Comparison of ENCODE assay signal across 7 cellular contexts in the genomic region with DNA sequence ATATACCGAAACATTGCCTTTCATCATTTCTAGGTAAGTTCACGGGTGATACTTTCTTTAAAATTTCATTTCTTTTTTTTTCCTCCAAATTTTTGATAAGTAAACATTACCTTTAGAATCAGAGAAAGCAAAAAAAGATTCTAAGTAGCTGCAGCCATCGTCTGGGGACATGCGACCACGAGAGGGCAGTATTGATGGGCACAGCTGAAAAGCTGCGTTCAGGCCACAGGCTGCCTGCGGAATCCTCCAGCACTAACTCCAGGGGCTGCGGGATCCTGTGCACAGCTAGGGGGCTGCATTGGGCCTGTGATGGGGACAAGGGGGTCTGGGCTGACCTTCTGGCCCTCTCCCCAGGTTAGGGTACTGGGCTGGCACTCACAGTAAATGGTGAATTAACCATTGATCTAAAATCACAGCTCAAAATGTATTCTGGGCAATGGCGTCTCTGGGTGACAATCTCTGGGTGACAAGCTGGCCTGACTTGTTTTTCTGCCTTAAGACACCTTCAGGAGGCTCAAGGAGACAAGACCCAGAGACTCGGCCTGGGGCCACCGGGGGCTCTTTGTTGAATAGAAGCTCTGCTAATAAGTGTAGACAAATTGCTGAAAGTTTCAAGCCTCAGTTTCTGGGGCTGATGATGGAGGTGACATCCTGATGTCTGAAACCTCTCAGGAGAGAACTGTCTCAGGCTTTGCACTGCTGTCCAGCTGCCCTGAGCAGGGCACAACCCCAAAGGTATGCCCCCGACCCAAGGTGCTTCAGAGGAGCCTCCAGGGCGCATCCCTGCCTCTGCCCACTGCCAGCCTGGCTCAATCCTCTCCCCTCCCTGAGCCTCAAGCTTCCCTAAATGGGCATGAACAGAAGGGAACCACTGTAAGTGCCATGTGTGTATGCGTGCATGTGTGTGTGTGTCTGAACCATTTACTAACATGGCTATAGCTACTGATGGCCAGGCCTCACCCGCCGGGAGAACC. TPM values are rescaled to one million over a fixed set of nuclear protein-coding genes. Genes with fewer than 3 reads are reported as not detected.
DNase-seq lines count a peak whose midpoint lies in the region; ATAC-seq and TF ChIP-seq lines count a peak whose summit lies in the region.

No MANE protein-coding gene starts in this region.

- CTCF ChIA-PET in GM10248 (lab: Yijun Ruan, JAX), result interaction anchor here (0.7 to 11.3 kb wide), 20 partner anchors 10 to 317 kb away, joined by 3 to 186 read pairs (median 4); partner anchors contain the start of gene SARDH
- CTCF ChIA-PET in activated B cell treated with CpG ODN at 0.5 μM for 24 hours (lab: Charles Lee), result interaction anchor here (0.6 to 8.9 kb wide), 22 partner anchors 9 to 317 kb away, joined by 3 to 220 read pairs (median 5); partner anchors contain the start of gene BRD3OS

- H3K27ac Mint-ChIP-seq in activated B cell treated with CpG ODN at 0.5 μM for 24 hours, result peak overlapping the region; percentile 6

- H3K27me3 Mint-ChIP-seq in activated B cell treated with CpG ODN at 0.5 μM for 24 hours, result no peaks in the 10 kb centered on the region

- no peak overlapping the region for H3K4me3 ChIP-seq in kidney epithelial cell (ENCODE audit: low read depth, low read length)

- no peaks in the 10 kb centered on the region for H3K36me3 ChIP-seq in kidney epithelial cell (ENCODE audit: control insufficient read depth, insufficient read depth, low read length)

- ATAC-seq in activated B cell treated with CpG ODN at 0.5 μM for 24 hours (ENCODE audit: low read depth), result peak; percentile 35

- intact Hi-C loops in activated B cell treated with CpG ODN at 0.5 μM for 24 hours (cut with micrococcal nuclease), result loop anchor here (1.0 to 10.0 kb wide), 7 partner anchors 11 to 380 kb away; no protein-coding TSS in a partner anchor

- no peaks in the 10 kb centered on the region for H3K27me3 ChIP-seq in kidney epithelial cell (ENCODE audit: control insufficient read depth, insufficient read depth, low read length)

- no peaks in the 10 kb centered on the region for H3K9me3 Mint-ChIP-seq in activated B cell treated with CpG ODN at 0.5 μM for 24 hours

- peaks cover 60% of the 10 kb centered on the region for H3K4me1 Mint-ChIP-seq in activated B cell treated with CpG ODN at 0.5 μM for 24 hours

- H3K36me3 Mint-ChIP-seq in activated B cell treated with CpG ODN at 0.5 μM for 24 hours (ENCODE audit: low read depth), result peaks cover 66% of the 10 kb centered on the region

- H3K4me3 Mint-ChIP-seq in activated B cell treated with CpG ODN at 0.5 μM for 24 hours, result peak overlapping the region; percentile 20

- POLR2A ChIA-PET in GM10248 (lab: Yijun Ruan, JAX) (no interaction called here), activated B cell treated with CpG ODN at 0.5 μM for 24 hours (lab: Charles Lee) (interaction anchor here (0.5 to 4.0 kb wide), 7 partner anchors 11 to 212 kb away, joined by 3 to 47 read pairs (median 5); no protein-coding TSS in a partner anchor)

- H3K27ac ChIP-seq in caudate nucleus (ENCODE audit: low read depth, low read length), result no peak overlapping the region

- DNase-seq in GM10248 (ENCODE audit: extremely low spot score) (peak; percentile 76), NCI-H1092 treated with DMSO at 0.1 percent for 48 hours (lab: John Stamatoyannopoulos, UW) (peak; percentile 48), activated B cell treated with CpG ODN at 0.5 μM for 24 hours (peak; percentile 60), caudate nucleus (lab: John Stamatoyannopoulos, UW) (peak in 55 of 61 donors; percentile 8 to 78 (median 43)), kidney epithelial cell (ENCODE audit: low read depth) (peak; percentile 12), NCI-H774 (lab: John Stamatoyannopoulos, UW) (no peak)
- peak; percentile 73 for DNase-seq in stimulated activated CD4-positive, alpha-beta T cell treated with anti-CD3 and anti-CD28 coated beads, Interleukin-4, amount 100 ng/mL, for 24 hours

- TF ChIP-seq CTCF in GM10248 (IDR thresholded peaks at IDR 0.05; ENCODE audit: control extremely low read depth, extremely low read depth, low read depth, missing control alignments), result peak; percentile 88
- TF ChIP-seq CTCF in activated B cell treated with CpG ODN at 0.5 μM for 24 hours (IDR thresholded peaks at IDR 0.05), result peak; percentile 55
- TF ChIP-seq CTCF in kidney epithelial cell (IDR thresholded peaks at IDR 0.05; ENCODE audit: insufficient read depth, low read length, poor library complexity, severe bottlenecking), result peak; percentile 90

RNA-seq across cellular contexts. Expression of gene SARDH, which starts 44.3 kb away (rescaled TPM):
- total RNA-seq in activated B cell treated with CpG ODN at 0.5 μM for 24 hours, result not detected in 2 replicates
- total RNA-seq in kidney epithelial cell, result 0.75 and 1.8 TPM in 2 replicates
